ENCODE assay signal across 1 cellular context in the genomic region with DNA sequence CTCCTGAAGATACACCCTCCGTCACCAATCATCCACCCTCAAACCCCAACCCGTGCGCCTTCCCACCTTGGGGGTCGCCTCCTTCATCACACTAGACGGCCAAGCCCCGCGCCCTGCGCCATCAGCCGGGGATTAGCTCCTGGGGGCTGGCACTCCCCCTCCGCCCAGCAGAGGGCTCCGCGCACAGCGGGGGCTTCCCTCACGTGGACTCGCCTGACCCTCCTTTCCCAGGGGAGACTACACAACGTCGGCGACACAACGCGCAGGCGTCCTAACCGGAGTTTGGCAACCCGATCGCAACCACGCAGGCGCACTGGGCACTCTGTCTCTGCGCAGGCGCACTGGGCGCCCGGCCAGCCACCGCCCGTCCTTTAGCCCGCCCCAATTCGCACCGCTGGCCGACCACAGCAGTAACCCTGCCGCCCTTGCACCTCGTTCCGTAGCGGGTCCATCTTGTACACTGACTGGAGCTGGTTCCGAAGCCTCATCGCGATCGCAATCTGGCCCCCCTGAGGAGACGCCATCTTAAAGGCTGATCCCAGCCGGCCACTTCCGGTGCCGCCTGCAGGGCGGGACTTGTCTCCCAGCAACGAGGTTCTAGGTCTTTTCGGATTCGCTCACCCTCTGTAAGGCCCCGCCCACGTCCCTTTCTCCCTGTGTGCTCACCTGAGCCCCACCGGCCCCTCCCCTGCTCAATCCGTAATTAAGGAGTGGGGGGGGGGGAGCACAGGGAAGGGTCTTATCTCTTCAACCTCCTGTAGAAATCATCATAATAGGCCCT.
TF ChIP-seq lines count a peak whose summit lies in the region.

A gene (minus strand): TSS at position 551 of the 781 bp plus-strand sequence. CDS start 27 bp downstream, at position 524.

TF ChIP-seq in K562, 482 proteins besides CTCF, POLR2A, EP300 and RAD21 (continued from another document and continues in another):
- TF ChIP-seq, protein P1, sequence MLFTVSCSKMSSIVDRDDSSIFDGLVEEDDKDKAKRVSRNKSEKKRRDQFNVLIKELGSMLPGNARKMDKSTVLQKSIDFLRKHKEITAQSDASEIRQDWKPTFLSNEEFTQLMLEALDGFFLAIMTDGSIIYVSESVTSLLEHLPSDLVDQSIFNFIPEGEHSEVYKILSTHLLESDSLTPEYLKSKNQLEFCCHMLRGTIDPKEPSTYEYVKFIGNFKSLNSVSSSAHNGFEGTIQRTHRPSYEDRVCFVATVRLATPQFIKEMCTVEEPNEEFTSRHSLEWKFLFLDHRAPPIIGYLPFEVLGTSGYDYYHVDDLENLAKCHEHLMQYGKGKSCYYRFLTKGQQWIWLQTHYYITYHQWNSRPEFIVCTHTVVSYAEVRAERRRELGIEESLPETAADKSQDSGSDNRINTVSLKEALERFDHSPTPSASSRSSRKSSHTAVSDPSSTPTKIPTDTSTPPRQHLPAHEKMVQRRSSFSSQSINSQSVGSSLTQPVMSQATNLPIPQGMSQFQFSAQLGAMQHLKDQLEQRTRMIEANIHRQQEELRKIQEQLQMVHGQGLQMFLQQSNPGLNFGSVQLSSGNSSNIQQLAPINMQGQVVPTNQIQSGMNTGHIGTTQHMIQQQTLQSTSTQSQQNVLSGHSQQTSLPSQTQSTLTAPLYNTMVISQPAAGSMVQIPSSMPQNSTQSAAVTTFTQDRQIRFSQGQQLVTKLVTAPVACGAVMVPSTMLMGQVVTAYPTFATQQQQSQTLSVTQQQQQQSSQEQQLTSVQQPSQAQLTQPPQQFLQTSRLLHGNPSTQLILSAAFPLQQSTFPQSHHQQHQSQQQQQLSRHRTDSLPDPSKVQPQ (CRISPR knock-in tag; IDR thresholded peaks at IDR 0.05; ENCODE audit: borderline replicate concordance) = no peak
- no peak for TF ChIP-seq MTA2 (IDR thresholded peaks at IDR 0.05; ENCODE audit: low read depth)
- 0 out of 2 replicates have a peak, but pooled peaks have one; percentile 15 for TF ChIP-seq ELF4 (CRISPR knock-in tag; IDR thresholded peaks at IDR 0.05)
- TF ChIP-seq SPI1 (IDR thresholded peaks at IDR 0.05; ENCODE audit: borderline replicate concordance, low read depth, low read length) = 0 out of 2 replicates have a peak, but pooled peaks have one; percentile 34
- TF ChIP-seq NR2C2 (CRISPR knock-in tag; IDR thresholded peaks at IDR 0.05) = no peak
- 0 out of 2 replicates have a peak, but pooled peaks have one; percentile 9 for TF ChIP-seq NR2C2 (tag; IDR thresholded peaks at IDR 0.05)
- TF ChIP-seq, protein P2, sequence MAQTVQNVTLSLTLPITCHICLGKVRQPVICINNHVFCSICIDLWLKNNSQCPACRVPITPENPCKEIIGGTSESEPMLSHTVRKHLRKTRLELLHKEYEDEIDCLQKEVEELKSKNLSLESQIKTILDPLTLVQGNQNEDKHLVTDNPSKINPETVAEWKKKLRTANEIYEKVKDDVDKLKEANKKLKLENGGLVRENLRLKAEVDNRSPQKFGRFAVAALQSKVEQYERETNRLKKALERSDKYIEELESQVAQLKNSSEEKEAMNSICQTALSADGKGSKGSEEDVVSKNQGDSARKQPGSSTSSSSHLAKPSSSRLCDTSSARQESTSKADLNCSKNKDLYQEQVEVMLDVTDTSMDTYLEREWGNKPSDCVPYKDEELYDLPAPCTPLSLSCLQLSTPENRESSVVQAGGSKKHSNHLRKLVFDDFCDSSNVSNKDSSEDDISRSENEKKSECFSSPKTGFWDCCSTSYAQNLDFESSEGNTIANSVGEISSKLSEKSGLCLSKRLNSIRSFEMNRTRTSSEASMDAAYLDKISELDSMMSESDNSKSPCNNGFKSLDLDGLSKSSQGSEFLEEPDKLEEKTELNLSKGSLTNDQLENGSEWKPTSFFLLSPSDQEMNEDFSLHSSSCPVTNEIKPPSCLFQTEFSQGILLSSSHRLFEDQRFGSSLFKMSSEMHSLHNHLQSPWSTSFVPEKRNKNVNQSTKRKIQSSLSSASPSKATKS (CRISPR knock-in tag; IDR thresholded peaks at IDR 0.05) = no peak
- TF ChIP-seq, protein P3, sequence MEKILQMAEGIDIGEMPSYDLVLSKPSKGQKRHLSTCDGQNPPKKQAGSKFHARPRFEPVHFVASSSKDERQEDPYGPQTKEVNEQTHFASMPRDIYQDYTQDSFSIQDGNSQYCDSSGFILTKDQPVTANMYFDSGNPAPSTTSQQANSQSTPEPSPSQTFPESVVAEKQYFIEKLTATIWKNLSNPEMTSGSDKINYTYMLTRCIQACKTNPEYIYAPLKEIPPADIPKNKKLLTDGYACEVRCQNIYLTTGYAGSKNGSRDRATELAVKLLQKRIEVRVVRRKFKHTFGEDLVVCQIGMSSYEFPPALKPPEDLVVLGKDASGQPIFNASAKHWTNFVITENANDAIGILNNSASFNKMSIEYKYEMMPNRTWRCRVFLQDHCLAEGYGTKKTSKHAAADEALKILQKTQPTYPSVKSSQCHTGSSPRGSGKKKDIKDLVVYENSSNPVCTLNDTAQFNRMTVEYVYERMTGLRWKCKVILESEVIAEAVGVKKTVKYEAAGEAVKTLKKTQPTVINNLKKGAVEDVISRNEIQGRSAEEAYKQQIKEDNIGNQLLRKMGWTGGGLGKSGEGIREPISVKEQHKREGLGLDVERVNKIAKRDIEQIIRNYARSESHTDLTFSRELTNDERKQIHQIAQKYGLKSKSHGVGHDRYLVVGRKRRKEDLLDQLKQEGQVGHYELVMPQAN (IDR thresholded peaks at IDR 0.05; ENCODE audit: borderline replicate concordance) = peak; percentile 74
- peak; percentile 75 for TF ChIP-seq TBP (optimal IDR thresholded peaks at IDR 0.05; ENCODE audit: low read depth, low read length)
- TF ChIP-seq PTRF (tag; IDR thresholded peaks at IDR 0.05) = no peak
- TF ChIP-seq CBX3 (IDR thresholded peaks at IDR 0.05; ENCODE audit: borderline replicate concordance in 1 of 2, low read length in 2 of 2) = no peak; a peak in 1 of 3 replicates
- TF ChIP-seq NFYB (IDR thresholded peaks at IDR 0.05; ENCODE audit: extremely low read depth, insufficient read length) = peak; percentile 12
- peak; percentile 23 for TF ChIP-seq NEUROD1 (IDR thresholded peaks at IDR 0.05; ENCODE audit: borderline replicate concordance, low read depth, low read length, partially characterized antibody)
- peak; percentile 97 for TF ChIP-seq MEIS2 (IDR thresholded peaks at IDR 0.05; ENCODE audit: partially characterized antibody)
- TF ChIP-seq, protein P4, sequence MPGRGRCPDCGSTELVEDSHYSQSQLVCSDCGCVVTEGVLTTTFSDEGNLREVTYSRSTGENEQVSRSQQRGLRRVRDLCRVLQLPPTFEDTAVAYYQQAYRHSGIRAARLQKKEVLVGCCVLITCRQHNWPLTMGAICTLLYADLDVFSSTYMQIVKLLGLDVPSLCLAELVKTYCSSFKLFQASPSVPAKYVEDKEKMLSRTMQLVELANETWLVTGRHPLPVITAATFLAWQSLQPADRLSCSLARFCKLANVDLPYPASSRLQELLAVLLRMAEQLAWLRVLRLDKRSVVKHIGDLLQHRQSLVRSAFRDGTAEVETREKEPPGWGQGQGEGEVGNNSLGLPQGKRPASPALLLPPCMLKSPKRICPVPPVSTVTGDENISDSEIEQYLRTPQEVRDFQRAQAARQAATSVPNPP (IDR thresholded peaks at IDR 0.05; ENCODE audit: borderline replicate concordance, insufficient read depth, insufficient read length) = no peak
- TF ChIP-seq RCOR1 (IDR thresholded peaks at IDR 0.05; ENCODE audit: borderline replicate concordance in 1 of 2, low read depth in 2 of 2, low read length in 2 of 2) = peak in 1 of 2 experiments; percentile 52; a peak in 2 of 4 replicates
- TF ChIP-seq ZNF75A (CRISPR knock-in tag; IDR thresholded peaks at IDR 0.05) = no peak
- TF ChIP-seq, protein P5, sequence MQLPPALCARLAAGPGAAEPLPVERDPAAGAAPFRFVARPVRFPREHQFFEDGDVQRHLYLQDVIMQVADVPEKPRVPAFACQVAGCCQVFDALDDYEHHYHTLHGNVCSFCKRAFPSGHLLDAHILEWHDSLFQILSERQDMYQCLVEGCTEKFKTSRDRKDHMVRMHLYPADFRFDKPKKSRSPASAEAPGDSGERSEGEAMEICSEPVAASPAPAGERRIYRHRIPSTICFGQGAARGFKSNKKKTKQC (CRISPR knock-in tag; IDR thresholded peaks at IDR 0.05) = peak; percentile 26
- TF ChIP-seq, protein P6, sequence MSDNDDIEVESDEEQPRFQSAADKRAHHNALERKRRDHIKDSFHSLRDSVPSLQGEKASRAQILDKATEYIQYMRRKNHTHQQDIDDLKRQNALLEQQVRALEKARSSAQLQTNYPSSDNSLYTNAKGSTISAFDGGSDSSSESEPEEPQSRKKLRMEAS (CRISPR knock-in tag; IDR thresholded peaks at IDR 0.05) = peak; percentile 81
- TF ChIP-seq MYBL2 (IDR thresholded peaks at IDR 0.05; ENCODE audit: low read depth) = no peak
- no peak for TF ChIP-seq MYBL2 (CRISPR knock-in tag; IDR thresholded peaks at IDR 0.05; ENCODE audit: borderline replicate concordance)
- no peak for TF ChIP-seq ZC3H8 (IDR thresholded peaks at IDR 0.05)
- TF ChIP-seq, protein P7, sequence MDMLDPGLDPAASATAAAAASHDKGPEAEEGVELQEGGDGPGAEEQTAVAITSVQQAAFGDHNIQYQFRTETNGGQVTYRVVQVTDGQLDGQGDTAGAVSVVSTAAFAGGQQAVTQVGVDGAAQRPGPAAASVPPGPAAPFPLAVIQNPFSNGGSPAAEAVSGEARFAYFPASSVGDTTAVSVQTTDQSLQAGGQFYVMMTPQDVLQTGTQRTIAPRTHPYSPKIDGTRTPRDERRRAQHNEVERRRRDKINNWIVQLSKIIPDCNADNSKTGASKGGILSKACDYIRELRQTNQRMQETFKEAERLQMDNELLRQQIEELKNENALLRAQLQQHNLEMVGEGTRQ (CRISPR knock-in tag; IDR thresholded peaks at IDR 0.05) = peak; percentile 84
- no peak for TF ChIP-seq HDAC8 (tag; IDR thresholded peaks at IDR 0.05)
- TF ChIP-seq STAT5A (IDR thresholded peaks at IDR 0.05; ENCODE audit: borderline replicate concordance, low read length) = no peak
- peak; percentile 75 for TF ChIP-seq ZBTB17 (CRISPR knock-in tag; IDR thresholded peaks at IDR 0.05)
- 0 out of 2 replicates have a peak, but pooled peaks have one; percentile 2 for TF ChIP-seq NFE2 (IDR thresholded peaks at IDR 0.05; ENCODE audit: low read depth)
- peak; percentile 95 for TF ChIP-seq GABPB1 (CRISPR knock-in tag; IDR thresholded peaks at IDR 0.05)
- TF ChIP-seq HMGN3 (IDR thresholded peaks at IDR 0.05; ENCODE audit: borderline replicate concordance, extremely low read depth, insufficient read length, low read depth, low read length) = peak; percentile 83
- TF ChIP-seq FOXM1 (IDR thresholded peaks at IDR 0.05; ENCODE audit: low read depth) = no peak
- no peak for TF ChIP-seq FOXM1 (CRISPR knock-in tag; IDR thresholded peaks at IDR 0.05; ENCODE audit: low read depth)
- TF ChIP-seq, protein P8, sequence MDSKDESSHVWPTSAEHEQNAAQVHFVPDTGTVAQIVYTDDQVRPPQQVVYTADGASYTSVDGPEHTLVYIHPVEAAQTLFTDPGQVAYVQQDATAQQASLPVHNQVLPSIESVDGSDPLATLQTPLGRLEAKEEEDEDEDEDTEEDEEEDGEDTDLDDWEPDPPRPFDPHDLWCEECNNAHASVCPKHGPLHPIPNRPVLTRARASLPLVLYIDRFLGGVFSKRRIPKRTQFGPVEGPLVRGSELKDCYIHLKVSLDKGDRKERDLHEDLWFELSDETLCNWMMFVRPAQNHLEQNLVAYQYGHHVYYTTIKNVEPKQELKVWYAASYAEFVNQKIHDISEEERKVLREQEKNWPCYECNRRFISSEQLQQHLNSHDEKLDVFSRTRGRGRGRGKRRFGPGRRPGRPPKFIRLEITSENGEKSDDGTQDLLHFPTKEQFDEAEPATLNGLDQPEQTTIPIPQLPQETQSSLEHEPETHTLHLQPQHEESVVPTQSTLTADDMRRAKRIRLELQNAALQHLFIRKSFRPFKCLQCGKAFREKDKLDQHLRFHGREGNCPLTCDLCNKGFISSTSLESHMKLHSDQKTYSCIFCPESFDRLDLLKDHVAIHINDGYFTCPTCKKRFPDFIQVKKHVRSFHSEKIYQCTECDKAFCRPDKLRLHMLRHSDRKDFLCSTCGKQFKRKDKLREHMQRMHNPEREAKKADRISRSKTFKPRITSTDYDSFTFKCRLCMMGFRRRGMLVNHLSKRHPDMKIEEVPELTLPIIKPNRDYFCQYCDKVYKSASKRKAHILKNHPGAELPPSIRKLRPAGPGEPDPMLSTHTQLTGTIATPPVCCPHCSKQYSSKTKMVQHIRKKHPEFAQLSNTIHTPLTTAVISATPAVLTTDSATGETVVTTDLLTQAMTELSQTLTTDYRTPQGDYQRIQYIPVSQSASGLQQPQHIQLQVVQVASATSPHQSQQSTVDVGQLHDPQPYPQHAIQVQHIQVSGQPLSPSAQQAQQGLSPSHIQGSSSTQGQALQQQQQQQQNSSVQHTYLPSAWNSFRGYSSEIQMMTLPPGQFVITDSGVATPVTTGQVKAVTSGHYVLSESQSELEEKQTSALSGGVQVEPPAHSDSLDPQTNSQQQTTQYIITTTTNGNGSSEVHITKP (IDR thresholded peaks at IDR 0.05; ENCODE audit: partially characterized antibody) = peak; percentile 52
- peak in 1 of 2 experiments; percentile 30; a peak in 2 of 4 replicates for TF ChIP-seq TBL1XR1 (IDR thresholded peaks at IDR 0.05; ENCODE audit: low read length in 2 of 2)
- TF ChIP-seq ELF2 (CRISPR knock-in tag; IDR thresholded peaks at IDR 0.05) = peak; percentile 79; the same call in 1 of the 2 replicates
- no peak for TF ChIP-seq ZNF551 (CRISPR knock-in tag; IDR thresholded peaks at IDR 0.05)
- TF ChIP-seq NRF1 (conservative IDR thresholded peaks at IDR 0.05 in 1 of 2, IDR thresholded peaks at IDR 0.05 in 1 of 2) = peak; percentile 100
- TF ChIP-seq, protein P9, sequence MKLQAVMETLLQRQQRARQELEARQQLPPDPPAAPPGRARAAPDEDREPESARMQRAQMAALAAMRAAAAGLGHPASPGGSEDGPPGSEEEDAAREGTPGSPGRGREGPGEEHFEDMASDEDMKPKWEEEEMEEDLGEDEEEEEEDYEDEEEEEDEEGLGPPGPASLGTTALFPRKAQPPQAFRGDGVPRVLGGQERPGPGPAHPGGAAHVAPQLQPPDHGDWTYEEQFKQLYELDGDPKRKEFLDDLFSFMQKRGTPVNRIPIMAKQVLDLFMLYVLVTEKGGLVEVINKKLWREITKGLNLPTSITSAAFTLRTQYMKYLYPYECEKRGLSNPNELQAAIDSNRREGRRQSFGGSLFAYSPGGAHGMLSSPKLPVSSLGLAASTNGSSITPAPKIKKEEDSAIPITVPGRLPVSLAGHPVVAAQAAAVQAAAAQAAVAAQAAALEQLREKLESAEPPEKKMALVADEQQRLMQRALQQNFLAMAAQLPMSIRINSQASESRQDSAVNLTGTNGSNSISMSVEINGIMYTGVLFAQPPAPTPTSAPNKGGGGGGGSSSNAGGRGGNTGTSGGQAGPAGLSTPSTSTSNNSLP (IDR thresholded peaks at IDR 0.05; ENCODE audit: borderline replicate concordance, low read depth, low read length) = 0 out of 2 replicates have a peak, but pooled peaks have one; percentile 37
